In genomic region chr7:139968931-139969330, GRCh38 we compare ENCODE assay signal across 18 cellular contexts.
A peak's percentile ranks its signal among the peaks of the same experiment; 100 is the strongest.
DNase-seq lines count a peak whose midpoint lies in the region; ATAC-seq and TF ChIP-seq lines count a peak whose summit lies in the region.
"Had no signal": no experiment of that assay in that cellular context is flagged by ENCODE, and none has a peak within 500 bp of the region (broad histone marks: within the 10 kb centered on the region; RNA-seq: fewer than 3 reads in every experiment).

No MANE protein-coding gene starts in this region.

- CTCF ChIA-PET in HEK293 (lab: Yijun Ruan, JAX), result interaction anchor here (0.7 to 0.9 kb wide), 2 partner anchors 18 to 194 kb away, joined by 3 to 4 read pairs; no protein-coding TSS in a partner anchor

- no peak overlapping the region for H2AFZ ChIP-seq in neural progenitor cell (replicated peaks)
- no peak overlapping the region for H2AFZ ChIP-seq in MM.1S (ENCODE audit: low read length)
- H2AFZ ChIP-seq: GM23248 had no signal

- no peaks in the 10 kb centered on the region for H3K9me3 Mint-ChIP-seq in neural progenitor cell
- H3K9me3 Mint-ChIP-seq: CD14-positive monocyte; CD4-positive, alpha-beta memory T cell; HFFc6 had no signal

- DNase-seq in left kidney (ENCODE audit: low read depth, low spot score), result peak; percentile 84
- DNase-seq in neural progenitor cell (ENCODE audit: low spot score), result no peak
- DNase-seq in T-helper 17 cell, result no peak
- DNase-seq in SK-N-DZ (ENCODE audit: low spot score), result no peak
- DNase-seq in MM.1S, result no peak
- DNase-seq: 8988T; CD4-positive, alpha-beta memory T cell; DMS153; DMS79; GDM1; GM23248; HFFc6 had no signal

- H3K4me1 ChIP-seq in HEK293 (ENCODE audit: control insufficient read depth, insufficient read depth, low read length) (no peaks in the 10 kb centered on the region; the same call in 1 of the 2 replicates), neural progenitor cell (peaks cover 49% of the 10 kb centered on the region), MM.1S (ENCODE audit: low read length) (no peaks in the 10 kb centered on the region)
- H3K4me1 ChIP-seq: BLaER1 had no signal

- TF ChIP-seq CTCF in HEK293 (tag by site-specific recombination; IDR thresholded peaks at IDR 0.05) (no peak), VCaP (conservative IDR thresholded peaks at IDR 0.05) (no peak), neural progenitor cell (IDR thresholded peaks at IDR 0.05) (no peak), MM.1S (IDR thresholded peaks at IDR 0.05; ENCODE audit: low read length) (no peak)

- H3K27ac Mint-ChIP-seq in neural progenitor cell, result peak overlapping the region; percentile 7
- no peak overlapping the region for H3K27ac Mint-ChIP-seq in T-helper 17 cell
- H3K27ac Mint-ChIP-seq: CD4-positive, alpha-beta memory T cell; HFFc6 had no signal

- H4K20me1 ChIP-seq in neural progenitor cell (ENCODE audit: low read depth) (no peaks in the 10 kb centered on the region), MM.1S (ENCODE audit: insufficient read depth, low read length) (no peaks in the 10 kb centered on the region)
- H4K20me1 ChIP-seq: BLaER1 had no signal

- H3K27ac ChIP-seq in HEK293 (ENCODE audit: extremely low read depth, low read depth, low read length) (no peak overlapping the region), VCaP (peak overlapping the region; percentile 5; the same call in 1 of the 2 replicates), neural progenitor cell (no peak overlapping the region), MM.1S (ENCODE audit: low read length) (no peak overlapping the region)
- H3K27ac ChIP-seq: BLaER1, GM23248 had no signal

- H3K79me2 ChIP-seq in neural progenitor cell (ENCODE audit: low read depth) (no peaks in the 10 kb centered on the region), MM.1S (ENCODE audit: low read length) (no peaks in the 10 kb centered on the region)

- H3K9me3 ChIP-seq in HEK293 (ENCODE audit: control insufficient read depth, insufficient read depth, low read depth, low read length), result no peaks in the 10 kb centered on the region
- no peaks in the 10 kb centered on the region for H3K9me3 ChIP-seq in neural progenitor cell (ENCODE audit: low read depth)
- H3K9me3 ChIP-seq in T-helper 17 cell (ENCODE audit: control insufficient read depth, low read length, poor library complexity, severe bottlenecking), result no peaks in the 10 kb centered on the region
- no peaks in the 10 kb centered on the region for H3K9me3 ChIP-seq in MM.1S (replicated peaks; ENCODE audit: insufficient read depth, low read length)
- H3K9me3 ChIP-seq: BLaER1, HAP-1 had no signal

- H3K4me1 Mint-ChIP-seq in neural progenitor cell, result peaks cover 41% of the 10 kb centered on the region
- peaks cover 7% of the 10 kb centered on the region for H3K4me1 Mint-ChIP-seq in T-helper 17 cell
- H3K4me1 Mint-ChIP-seq: CD14-positive monocyte; CD4-positive, alpha-beta memory T cell had no signal

- no peak overlapping the region for H3K4me3 Mint-ChIP-seq in neural progenitor cell
- no peak overlapping the region for H3K4me3 Mint-ChIP-seq in T-helper 17 cell
- H3K4me3 Mint-ChIP-seq: CD14-positive monocyte; CD4-positive, alpha-beta memory T cell; HFFc6 had no signal

- H3K27me3 Mint-ChIP-seq in neural progenitor cell (ENCODE audit: insufficient read depth, low read depth) (no peaks in the 10 kb centered on the region), T-helper 17 cell (no peaks in the 10 kb centered on the region)

- peaks cover 33% of the 10 kb centered on the region for H3F3A ChIP-seq in neural progenitor cell (ENCODE audit: low read depth)
- H3F3A ChIP-seq in MM.1S (ENCODE audit: insufficient read depth, low read length), result no peaks in the 10 kb centered on the region

- H3K9ac ChIP-seq in neural progenitor cell (no peak overlapping the region), MM.1S (ENCODE audit: low read length) (no peak overlapping the region)
- H3K9ac ChIP-seq: BLaER1, GM23248 had no signal

- H3K4me2 ChIP-seq in neural progenitor cell, result peak overlapping the region; percentile 33
- H3K4me2 ChIP-seq in MM.1S (ENCODE audit: low read depth, low read length), result no peak overlapping the region
- H3K4me2 ChIP-seq: BLaER1 had no signal

- H3K36me3 Mint-ChIP-seq in neural progenitor cell (no peaks in the 10 kb centered on the region), T-helper 17 cell (ENCODE audit: low read depth) (peaks cover 7% of the 10 kb centered on the region)

- POLR2A ChIA-PET in HEK293 (lab: Yijun Ruan, JAX), result no interaction called here

- H3K4me3 ChIP-seq in HEK293 (ENCODE audit: low read depth, low read length) (no peak overlapping the region), neural progenitor cell (no peak overlapping the region), MM.1S (ENCODE audit: low read length) (no peak overlapping the region)
- H3K4me3 ChIP-seq: BLaER1, GM23248, HAP-1 had no signal

- H3K27me3 ChIP-seq in neural progenitor cell, result no peaks in the 10 kb centered on the region
- H3K27me3 ChIP-seq in MM.1S (replicated peaks; ENCODE audit: insufficient read depth, low read length), result no peaks in the 10 kb centered on the region
- H3K27me3 ChIP-seq: BLaER1 had no signal

- ATAC-seq in T-helper 17 cell, result no peak
- ATAC-seq: HepG2 had no signal

- H3K9me2 ChIP-seq in MM.1S (replicated peaks; ENCODE audit: insufficient read depth, low read length), result no peaks in the 10 kb centered on the region

- H3K36me3 ChIP-seq in HEK293 (ENCODE audit: control insufficient read depth in 2 of 2, insufficient read depth in 1 of 2, low read length in 2 of 2) (no peaks in the 10 kb centered on the region), neural progenitor cell (no peaks in the 10 kb centered on the region), MM.1S (replicated peaks; ENCODE audit: insufficient read depth, low read length) (no peaks in the 10 kb centered on the region)
- H3K36me3 ChIP-seq: BLaER1, HAP-1 had no signal

TF ChIP-seq in HEK293, 187 proteins besides CTCF, POLR2A, EP300 and RAD21:
- TF ChIP-seq, protein P1, sequence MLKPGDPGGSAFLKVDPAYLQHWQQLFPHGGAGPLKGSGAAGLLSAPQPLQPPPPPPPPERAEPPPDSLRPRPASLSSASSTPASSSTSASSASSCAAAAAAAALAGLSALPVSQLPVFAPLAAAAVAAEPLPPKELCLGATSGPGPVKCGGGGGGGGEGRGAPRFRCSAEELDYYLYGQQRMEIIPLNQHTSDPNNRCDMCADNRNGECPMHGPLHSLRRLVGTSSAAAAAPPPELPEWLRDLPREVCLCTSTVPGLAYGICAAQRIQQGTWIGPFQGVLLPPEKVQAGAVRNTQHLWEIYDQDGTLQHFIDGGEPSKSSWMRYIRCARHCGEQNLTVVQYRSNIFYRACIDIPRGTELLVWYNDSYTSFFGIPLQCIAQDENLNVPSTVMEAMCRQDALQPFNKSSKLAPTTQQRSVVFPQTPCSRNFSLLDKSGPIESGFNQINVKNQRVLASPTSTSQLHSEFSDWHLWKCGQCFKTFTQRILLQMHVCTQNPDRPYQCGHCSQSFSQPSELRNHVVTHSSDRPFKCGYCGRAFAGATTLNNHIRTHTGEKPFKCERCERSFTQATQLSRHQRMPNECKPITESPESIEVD (tag by site-specific recombination; IDR thresholded peaks at IDR 0.05), result peak; percentile 31; the same call in 1 of the 2 replicates
- TF ChIP-seq ZFHX2 (tag by site-specific recombination; conservative IDR thresholded peaks at IDR 0.05), result no peak
TF ChIP-seq in HEK293: peak in this region for 1.
